ENCODE assay signal across 23 cellular contexts in genomic region chr1:114251573-114251939, GRCh38.
"Had no signal": no experiment of that assay in that cellular context is flagged by ENCODE, and none has a peak within 500 bp of the region (broad histone marks: within the 10 kb centered on the region; RNA-seq: fewer than 3 reads in every experiment).

No MANE protein-coding gene starts in this region.

- H3K4me1 ChIP-seq: colonic mucosa, esophagus squamous epithelium, left lung, lower lobe of right lung, pancreas, sigmoid colon, spleen, testis, tibial artery had no signal

- H3K4me1 Mint-ChIP-seq: central memory CD8-positive, alpha-beta T cell; stimulated activated memory B cell treated with anti-CD40 and anti-IgM and Interleukin-4, amounts not matched to agents 10 μg/mL and 1 μg/mL and 100 μg/mL, for 72 hours had no signal

- H3K4me3 Mint-ChIP-seq: central memory CD8-positive, alpha-beta T cell; dendritic cell treated with granulocyte-macrophage colony-stimulating factor and Interleukin-4, amounts not matched to agents 40 ng/mL and 50 ng/mL, for 4 days; naive thymus-derived CD8-positive, alpha-beta T cell; stimulated activated memory B cell treated with anti-CD40 and anti-IgM and Interleukin-4, amounts not matched to agents 10 μg/mL and 1 μg/mL and 100 μg/mL, for 72 hours; type B pancreatic cell had no signal

- H3K27me3 ChIP-seq: colonic mucosa, left lung, neutrophil, pancreas, sigmoid colon, spleen, testis, tibial artery had no signal

- H3K27ac ChIP-seq: colonic mucosa, esophagus squamous epithelium, left lung, lower lobe of right lung, neutrophil, pancreas, sigmoid colon, skin epidermis, spleen, testis, tibial artery had no signal

- ATAC-seq: left lung; lower lobe of right lung; naive thymus-derived CD8-positive, alpha-beta T cell; pancreas; stimulated activated naive CD8-positive, alpha-beta T cell treated with anti-CD3 and anti-CD28 coated beads, Interleukin-15, Interleukin-2, amounts not matched to agents 100 U/mL and 50 U/mL, for 24 hours had no signal

- H3K4me3 ChIP-seq: colonic mucosa, esophagus squamous epithelium, left lung, lower lobe of right lung, pancreas, sigmoid colon, skin epidermis, spleen, testis, tibial artery had no signal

- H3K9me3 ChIP-seq: colonic mucosa, neutrophil, pancreas, testis had no signal

- H3K36me3 ChIP-seq: colonic mucosa, esophagus squamous epithelium, left lung, lower lobe of right lung, neutrophil, pancreas, sigmoid colon, spleen, tibial artery had no signal

- H3K27me3 Mint-ChIP-seq: central memory CD8-positive, alpha-beta T cell; stimulated activated memory B cell treated with anti-CD40 and anti-IgM and Interleukin-4, amounts not matched to agents 10 μg/mL and 1 μg/mL and 100 μg/mL, for 72 hours had no signal

- DNase-seq: colonic mucosa; effector memory CD4-positive, alpha-beta T cell; erythroblast; esophagus squamous epithelium; foreskin melanocyte; head of caudate nucleus; left lung; lower lobe of right lung; pancreas; sigmoid colon; spleen; stimulated activated CD4-positive, alpha-beta T cell treated with anti-CD3 and anti-CD28 coated beads, Interleukin-4, amount 100 ng/mL, for 4 hours; stimulated activated naive CD8-positive, alpha-beta T cell treated with anti-CD3 and anti-CD28 coated beads, Interleukin-15, Interleukin-2, amounts not matched to agents 100 U/mL and 50 U/mL, for 24 hours; substantia nigra; testis; tibial artery had no signal

- H3K27ac Mint-ChIP-seq: dendritic cell treated with granulocyte-macrophage colony-stimulating factor and Interleukin-4, amounts not matched to agents 40 ng/mL and 50 ng/mL, for 4 days; stimulated activated memory B cell treated with anti-CD40 and anti-IgM and Interleukin-4, amounts not matched to agents 10 μg/mL and 1 μg/mL and 100 μg/mL, for 72 hours; type B pancreatic cell had no signal

- H3K9me3 Mint-ChIP-seq: type B pancreatic cell had no signal

- H3K36me3 Mint-ChIP-seq: stimulated activated memory B cell treated with anti-CD40 and anti-IgM and Interleukin-4, amounts not matched to agents 10 μg/mL and 1 μg/mL and 100 μg/mL, for 72 hours; type B pancreatic cell had no signal
